In the genomic region with DNA sequence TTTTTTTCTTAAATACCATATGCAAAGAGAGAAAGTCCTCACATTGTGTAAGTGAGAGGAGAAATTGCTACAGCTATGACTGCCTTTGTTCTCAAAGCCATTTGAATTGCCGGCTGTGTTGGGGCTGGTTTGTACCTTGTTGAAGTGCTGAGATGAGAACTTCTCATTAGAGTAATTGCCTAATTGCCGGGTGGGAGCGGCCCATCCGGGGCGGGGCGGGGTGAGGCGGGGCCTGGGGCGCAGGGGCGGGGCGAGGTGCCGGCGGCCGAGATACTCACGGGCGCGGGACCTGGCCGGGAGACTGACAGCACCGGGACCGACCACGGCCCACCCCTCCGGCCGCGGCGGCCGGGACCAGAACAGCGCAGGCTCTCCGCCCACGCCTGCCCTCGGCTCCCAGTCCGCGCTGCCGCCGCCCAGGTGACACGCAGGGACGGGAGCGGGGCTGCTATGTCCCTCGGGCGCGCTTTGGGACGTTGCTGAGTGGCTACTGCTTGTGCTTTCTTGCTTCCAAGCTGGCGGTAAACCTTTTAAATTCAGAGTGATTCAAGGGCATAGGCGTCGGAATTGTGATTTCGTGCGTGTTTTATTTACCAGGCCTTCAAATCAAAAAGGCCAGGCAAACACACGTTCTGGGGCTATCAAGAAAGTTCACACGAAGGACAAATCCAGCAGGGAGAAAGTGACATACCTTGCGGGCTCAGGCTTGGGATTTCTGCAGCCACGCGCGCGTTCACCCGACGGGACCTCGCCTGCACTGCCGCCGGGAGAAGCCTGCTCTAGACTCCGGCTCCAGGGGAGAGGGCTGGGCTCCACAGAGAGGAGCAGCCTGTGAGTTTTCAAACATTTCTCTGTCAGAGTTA, we compare ENCODE assay signal across 8 cellular contexts.
DNase-seq lines count a peak whose midpoint lies in the region; ATAC-seq and TF ChIP-seq lines count a peak whose summit lies in the region.

No MANE protein-coding gene starts in this region.

- H3K4me3 ChIP-seq in AG04450 (ENCODE audit: low read depth, low read length) (peak overlapping the region; percentile 67), HL-60 (replicated peaks; ENCODE audit: insufficient read depth, low read length) (peak overlapping the region; percentile 70), SJSA1 (peak overlapping the region; percentile 45), heart left ventricle (peak overlapping the region; percentile 21 to 65 (median 54))

- TF ChIP-seq POLR2A in GM19193 (IDR thresholded peaks at IDR 0.05; ENCODE audit: extremely low read depth, insufficient read depth, insufficient read length), result peak; percentile 42
- peak in 1 of 2 donors; percentile 28 for TF ChIP-seq POLR2A in heart left ventricle (IDR thresholded peaks at IDR 0.05)

- TF ChIP-seq CTCF in AG04450 (IDR thresholded peaks at IDR 0.05; ENCODE audit: low read depth, low read length), result no peak
- no peak for TF ChIP-seq CTCF in HL-60 (IDR thresholded peaks at IDR 0.05; ENCODE audit: insufficient read depth, low read length)
- no peak for TF ChIP-seq CTCF in heart left ventricle (IDR thresholded peaks at IDR 0.05)

- no peaks in the 10 kb centered on the region for H3K9me3 ChIP-seq in AG04450 (ENCODE audit: control insufficient read depth, insufficient read depth, low read length)
- H3K9me3 ChIP-seq in SJSA1 (replicated peaks), result no peaks in the 10 kb centered on the region
- no peaks in the 10 kb centered on the region for H3K9me3 ChIP-seq in heart left ventricle

- intact Hi-C loops in heart left ventricle (cut with DNase I), result loop anchor here in 3 of 10 donors (2.0 to 5.0 kb wide), 2 partner anchors 41 to 42 kb away; no protein-coding TSS in a partner anchor

- POLR2A ChIA-PET in AG04450 (lab: Yijun Ruan, JAX), result interaction anchor here (0.7 kb wide), 1 partner anchor 1091 kb away, joined by 3 read pairs; no protein-coding TSS in a partner anchor

- H3K27ac ChIP-seq in AG04450 (ENCODE audit: low read depth, low read length), result peak overlapping the region; percentile 47
- H3K27ac ChIP-seq in HL-60 (replicated peaks), result no peak overlapping the region
- H3K27ac ChIP-seq in SJSA1, result peak overlapping the region; percentile 5; the same call in 1 of the 2 replicates
- H3K27ac ChIP-seq in heart left ventricle, result peak overlapping the region; percentile 47 to 90 (median 82)

- ATAC-seq in heart left ventricle, result peak; percentile 38 to 86 (median 74)
- ATAC-seq in HG02938 (IDR thresholded peaks at IDR 0.05; ENCODE audit: unreplicated experiment), result no peak

- CTCF ChIA-PET in AG04450 (lab: Charles Lee), result interaction anchor here (0.5 to 1.4 kb wide), 5 partner anchors 10 to 379 kb away, joined by 3 to 5 read pairs (median 4); no protein-coding TSS in a partner anchor

- peaks cover 11% of the 10 kb centered on the region for H3K36me3 ChIP-seq in SJSA1
- peaks cover 0 to 34% (median 7%) of the 10 kb centered on the region in 9 donors for H3K36me3 ChIP-seq in heart left ventricle

- 0 to 1% (median 1%) methylated on average over 25 to 58 of the region's 58 CpGs for WGBS in heart left ventricle, 4 donors

- H3K4me1 ChIP-seq in SJSA1 (replicated peaks), result peaks cover 24% of the 10 kb centered on the region
- H3K4me1 ChIP-seq in heart left ventricle, result peaks cover 6 to 97% (median 60%) of the 10 kb centered on the region in 12 donors

- no peaks in the 10 kb centered on the region for H3K27me3 ChIP-seq in AG04450 (ENCODE audit: control insufficient read depth, insufficient read depth, low read length)
- no peaks in the 10 kb centered on the region for H3K27me3 ChIP-seq in HL-60 (ENCODE audit: insufficient read depth, poor library complexity, severe bottlenecking)
- no peaks in the 10 kb centered on the region for H3K27me3 ChIP-seq in SJSA1 (replicated peaks)
- H3K27me3 ChIP-seq in heart left ventricle, result peaks cover 0 to 2% (median 0%) of the 10 kb centered on the region in 9 donors

- DNase-seq in AG04450 (ENCODE audit: low read depth, low spot score) (no peak), HL-60 (ENCODE audit: low read depth in 1 of 2, low spot score in 1 of 2) (peak; percentile 42 to 85), SJSA1 (ENCODE audit: low read depth in 1 of 2, low spot score in 2 of 2) (peak in 1 of 2 experiments; percentile 62), heart left ventricle (peak; percentile 67 to 86 (median 73)), retina (peak; percentile 79)
- DNase-seq in activated naive CD4-positive, alpha-beta T cell treated with anti-CD3 and anti-CD28 coated beads, Interleukin-2, amount 50 U/mL, for 16 hours, result peak; percentile 36
